25 cellular contexts compared by ENCODE assay signal in genomic region chr2:179900655-179901054, GRCh38. TPM values are rescaled to one million over a fixed set of nuclear protein-coding genes. Genes with fewer than 3 reads are reported as not detected.
"Had no signal": no experiment of that assay in that cellular context is flagged by ENCODE, and none has a peak within 500 bp of the region (broad histone marks: within the 10 kb centered on the region; RNA-seq: fewer than 3 reads in every experiment).

No MANE protein-coding gene starts in this region.

- H2AFZ ChIP-seq: hepatocyte had no signal

- H3K9me3 ChIP-seq: esophagus muscularis mucosa, ovary, right lobe of liver, testis, transverse colon had no signal

- H3K36me3 ChIP-seq: esophagus muscularis mucosa, gastroesophageal sphincter, ovary, right lobe of liver, transverse colon had no signal

- H3K27me3 ChIP-seq: esophagus muscularis mucosa, gastroesophageal sphincter, hepatocyte, ovary, right lobe of liver, testis, transverse colon had no signal

- H3K4me3 ChIP-seq: esophagus muscularis mucosa, gastroesophageal sphincter, hepatocyte, ovary, right lobe of liver, skin epidermis, testis, transverse colon had no signal

- DNase-seq: activated CD4-positive, alpha-beta T cell treated with anti-CD3 and anti-CD28 coated beads for 4 hours; activated CD4-positive, alpha-beta T cell treated with anti-CD3 and anti-CD28 coated beads, Interleukin-2, amount 50 U/mL, for 4 hours; activated naive CD4-positive, alpha-beta T cell; activated T-cell treated with anti-CD3 and anti-CD28 coated beads for 4 hours; activated T-cell treated with anti-CD3 and anti-CD28 coated beads, Interleukin-2, amount 50 U/mL, for 72 hours; anterior cingulate cortex; dermis blood vessel endothelial cell; effector CD4-positive, alpha-beta T cell; left colon; midbrain; naive thymus-derived CD4-positive, alpha-beta T cell; ovary; right lobe of liver; stimulated activated CD4-positive, alpha-beta T cell treated with anti-CD3 and anti-CD28 coated beads, Interleukin-12 subunit alpha, Interleukin-12 subunit beta, amount 100 ng/mL, for 4 hours; stimulated activated CD4-positive, alpha-beta T cell treated with anti-CD3 and anti-CD28 coated beads, Interleukin-4, amount 100 ng/mL, for 1 hour; stimulated activated naive CD8-positive, alpha-beta T cell treated with anti-CD3 and anti-CD28 coated beads, Interleukin-15, Interleukin-2, amounts not matched to agents 100 U/mL and 50 U/mL, for 24 hours; T-helper 9 cell; testis; transverse colon had no signal

- H3K27ac ChIP-seq: esophagus muscularis mucosa, gastroesophageal sphincter, hepatocyte, ovary, right lobe of liver, skin epidermis, testis, transverse colon, VCaP had no signal

- H3K79me2 ChIP-seq: hepatocyte had no signal

- H3K4me2 ChIP-seq: hepatocyte had no signal

- ATAC-seq: activated naive CD4-positive, alpha-beta T cell treated with anti-CD3 and anti-CD28 coated beads, Interleukin-2, amount 50 U/mL, for 72 hours; activated T-cell treated with anti-CD3 and anti-CD28 coated beads, Interleukin-2, amount 50 U/mL, for 72 hours; gastroesophageal sphincter; left colon; naive thymus-derived CD4-positive, alpha-beta T cell; right lobe of liver; stimulated activated naive CD8-positive, alpha-beta T cell treated with anti-CD3 and anti-CD28 coated beads, Interleukin-15, Interleukin-2, amounts not matched to agents 100 U/mL and 50 U/mL, for 24 hours had no signal

- H3K4me1 ChIP-seq: gastroesophageal sphincter, right lobe of liver, testis, transverse colon had no signal

RNA-seq across cellular contexts. Expression of gene ZNF385B, which starts 39.2 kb away (rescaled TPM):
- total RNA-seq: activated naive CD4-positive, alpha-beta T cell treated with anti-CD3 and anti-CD28 coated beads, Interleukin-2, amount 50 U/mL, for 72 hours; activated T-cell treated with anti-CD3 and anti-CD28 coated beads, Interleukin-2, amount 50 U/mL, for 72 hours; dermis blood vessel endothelial cell; naive thymus-derived CD4-positive, alpha-beta T cell had no signal
